ENCODE assay signal across 23 cellular contexts in the genomic region with DNA sequence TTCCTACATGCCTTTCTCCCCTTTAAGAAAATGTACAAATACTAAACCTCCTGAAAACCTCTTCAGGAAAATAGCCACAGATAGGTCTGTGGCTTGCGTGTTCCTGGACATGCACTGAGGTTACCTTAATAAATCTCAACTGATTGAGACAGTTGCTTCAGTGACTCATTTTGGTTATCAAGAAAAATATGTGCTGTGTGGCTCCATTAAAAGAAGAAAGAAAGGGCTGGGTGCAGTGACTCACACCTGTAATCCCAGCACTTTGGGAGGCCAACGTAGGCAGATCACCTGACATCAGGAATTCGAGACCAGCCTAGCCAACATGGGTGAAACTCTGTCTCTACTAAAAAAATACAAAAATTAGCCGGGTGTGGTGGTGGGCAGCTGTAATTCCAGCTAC. TPM values are rescaled to one million over a fixed set of nuclear protein-coding genes. Genes with fewer than 3 reads are reported as not detected.
A peak's percentile ranks its signal among the peaks of the same experiment; 100 is the strongest.
DNase-seq lines count a peak whose midpoint lies in the region; ATAC-seq, FAIRE-seq and TF ChIP-seq lines count a peak whose summit lies in the region.
"Had no signal": no experiment of that assay in that cellular context is flagged by ENCODE, and none has a peak within 500 bp of the region (broad histone marks: within the 10 kb centered on the region; RNA-seq: fewer than 3 reads in every experiment).

No MANE protein-coding gene starts in this region.

- peak overlapping the region; percentile 33 for H3K4me3 Mint-ChIP-seq in MCF 10A (ENCODE audit: unreplicated experiment)
- H3K4me3 Mint-ChIP-seq in T-cell = no peak overlapping the region
- H3K4me3 Mint-ChIP-seq: H9 had no signal

- intact Hi-C loops in MCF 10A (cut with micrococcal nuclease) = no loop called here
- intact Hi-C loops in breast epithelium (cut with DNase I; ENCODE audit: low total_unique reads) = no loop called here

- no TSS peak for BruUV-seq in MCF 10A (replicated peaks; lab: Mats Ljungman, UMichigan)

- dilution Hi-C loops in keratinocyte (cut with MboI; ENCODE audit: extremely low pct_ligation_motif_present, low sequenced_read_pairs) = no loop called here

- no peak overlapping the region for H3K27ac ChIP-seq in breast epithelium
- peak overlapping the region; percentile 82 for H3K27ac ChIP-seq in keratinocyte (ENCODE audit: control insufficient read depth, insufficient read depth, low read length)
- H3K27ac ChIP-seq: neutrophil, thoracic aorta had no signal

- CTCF ChIA-PET in MCF 10A (lab: Yijun Ruan, JAX) (interaction anchor here (0.6 to 2.4 kb wide), 5 partner anchors 12 to 358 kb away, joined by 3 to 9 read pairs (median 4); a partner anchor contains a TSS), T-cell (lab: Charles Lee) (no interaction called here)

- H3K9me3 Mint-ChIP-seq in MCF 10A (ENCODE audit: unreplicated experiment) (no peaks in the 10 kb centered on the region), T-cell (no peaks in the 10 kb centered on the region)
- H3K9me3 Mint-ChIP-seq: CD4-positive, alpha-beta memory T cell; H9; immature natural killer cell had no signal

- H3K27me3 Mint-ChIP-seq in MCF 10A (ENCODE audit: insufficient read depth, unreplicated experiment) = no peaks in the 10 kb centered on the region
- no peaks in the 10 kb centered on the region for H3K27me3 Mint-ChIP-seq in T-cell
- H3K27me3 Mint-ChIP-seq: CD4-positive, alpha-beta memory T cell had no signal

- FAIRE-seq in keratinocyte (lab: Jason Lieb, UNC) = peak; percentile 90
- FAIRE-seq: GM12878 had no signal

- H3K36me3 Mint-ChIP-seq in MCF 10A (ENCODE audit: insufficient read depth, unreplicated experiment) (no peaks in the 10 kb centered on the region), T-cell (no peaks in the 10 kb centered on the region)
- H3K36me3 Mint-ChIP-seq: CD4-positive, alpha-beta memory T cell; immature natural killer cell had no signal

- ATAC-seq in T-cell (replicated peaks in 1 of 4) (no peak), HG03196 (IDR thresholded peaks at IDR 0.05; ENCODE audit: unreplicated experiment) (no peak), HG02759 (IDR thresholded peaks at IDR 0.05; ENCODE audit: unreplicated experiment) (no peak)
- ATAC-seq: GM12878 had no signal

- H3K4me1 ChIP-seq in breast epithelium = no peaks in the 10 kb centered on the region
- H3K4me1 ChIP-seq in keratinocyte (ENCODE audit: control insufficient read depth, extremely low read depth, insufficient read depth, low read length) = peaks cover 50% of the 10 kb centered on the region

- H3K9me1 ChIP-seq in keratinocyte (ENCODE audit: control insufficient read depth, extremely low read depth, insufficient read depth, low read length) = no peaks in the 10 kb centered on the region

- TF ChIP-seq POLR2A in breast epithelium (IDR thresholded peaks at IDR 0.05) = no peak

- H2AFZ ChIP-seq in keratinocyte (ENCODE audit: control insufficient read depth, low read length) = no peak overlapping the region

- H3K27me3 ChIP-seq in breast epithelium (no peaks in the 10 kb centered on the region), keratinocyte (ENCODE audit: control insufficient read depth, extremely low read depth, insufficient read depth, low read length) (no peaks in the 10 kb centered on the region)
- H3K27me3 ChIP-seq: neutrophil had no signal

- H3K4me2 ChIP-seq in keratinocyte (ENCODE audit: control insufficient read depth, extremely low read depth, insufficient read depth, low read depth, low read length) = peak overlapping the region; percentile 68

- H4K20me1 ChIP-seq in keratinocyte (ENCODE audit: control insufficient read depth, extremely low read depth, insufficient read depth, low read length) = no peaks in the 10 kb centered on the region

- H3K9me3 ChIP-seq in breast epithelium = no peaks in the 10 kb centered on the region
- H3K9me3 ChIP-seq in keratinocyte (ENCODE audit: control insufficient read depth, low read depth, low read length) = no peaks in the 10 kb centered on the region
- H3K9me3 ChIP-seq: neutrophil, thoracic aorta had no signal

- peak overlapping the region; percentile 43 for H3K9ac ChIP-seq in keratinocyte (ENCODE audit: control insufficient read depth, extremely low read depth, insufficient read depth, low read length)

- no peak overlapping the region for H3K4me3 ChIP-seq in breast epithelium
- no peak overlapping the region for H3K4me3 ChIP-seq in keratinocyte (ENCODE audit: control insufficient read depth in 2 of 3, extremely low read depth in 1 of 3, insufficient read depth in 2 of 3, low read depth in 1 of 3, low read length in 3 of 3)
- H3K4me3 ChIP-seq: GM12878, thoracic aorta had no signal

- peak; percentile 71 for DNase-seq in MCF 10A (ENCODE audit: unreplicated experiment)
- no peak for DNase-seq in breast epithelium (ENCODE audit: low spot score in 2 of 2)
- no peak for DNase-seq in T-cell
- DNase-seq in keratinocyte (ENCODE audit: low read depth, low spot score) = no peak
- DNase-seq in germinal center (ENCODE audit: low spot score) = no peak
- no peak for DNase-seq in activated CD4-positive, alpha-beta T cell treated with anti-CD3 and anti-CD28 coated beads for 48 hours
- DNase-seq: ACHN; activated CD4-positive, alpha-beta T cell treated with anti-CD3 and anti-CD28 coated beads, Interleukin-2, amount 50 U/mL, for 4 hours; CD4-positive, alpha-beta memory T cell; H9; immature natural killer cell; Karpas-422; midbrain; NCI-H1436 treated with DMSO at 0.1 percent for 48 hours; NCI-H345; NK-92 treated with Interleukin-12 subunit alpha and Interleukin-12 subunit beta, amount 100 ng/mL, for 24 hours; SHP77; stimulated activated CD4-positive, alpha-beta T cell treated with anti-CD3 and anti-CD28 coated beads, Interleukin-4, amount 100 ng/mL, for 4 hours had no signal

- H3K4me1 Mint-ChIP-seq in MCF 10A (ENCODE audit: insufficient read depth, unreplicated experiment) = peaks cover 45% of the 10 kb centered on the region
- peaks cover 29 to 38% (median 33%) of the 10 kb centered on the region in 3 donors for H3K4me1 Mint-ChIP-seq in T-cell

- H3K27ac Mint-ChIP-seq in MCF 10A (ENCODE audit: low read depth, unreplicated experiment) = peak overlapping the region; percentile 37
- H3K27ac Mint-ChIP-seq in T-cell = peak overlapping the region; percentile 18 to 40
- H3K27ac Mint-ChIP-seq: H9, immature natural killer cell had no signal

- no peaks in the 10 kb centered on the region for H3K79me2 ChIP-seq in keratinocyte (ENCODE audit: control insufficient read depth, insufficient read depth, low read length)

- POLR2A ChIA-PET in MCF 10A (lab: Yijun Ruan, JAX) (interaction anchor here (1.1 to 4.2 kb wide), 4 partner anchors 29 to 337 kb away, joined by 3 to 19 read pairs (median 10); a partner anchor contains a TSS), T-cell (lab: Charles Lee) (no interaction called here)

- TF ChIP-seq CTCF in MCF 10A (IDR thresholded peaks at IDR 0.05; ENCODE audit: unreplicated experiment) (no peak), breast epithelium (IDR thresholded peaks at IDR 0.05) (no peak), keratinocyte (optimal IDR thresholded peaks at IDR 0.05 in 1 of 3, IDR thresholded peaks at IDR 0.05 in 1 of 3, conservative IDR thresholded peaks at IDR 0.05 in 1 of 3; ENCODE audit: extremely low read depth in 1 of 3, insufficient read depth in 2 of 3, low read length in 3 of 3) (no peak)

- no peaks in the 10 kb centered on the region for H3K36me3 ChIP-seq in breast epithelium
- H3K36me3 ChIP-seq in keratinocyte (ENCODE audit: control insufficient read depth in 2 of 2, extremely low read depth in 1 of 2, insufficient read depth in 2 of 2, low read length in 2 of 2) = no peaks in the 10 kb centered on the region
- H3K36me3 ChIP-seq: neutrophil, thoracic aorta had no signal

RNA-seq across cellular contexts. Expression of a gene that starts 27.1 kb away (rescaled TPM):
- total RNA-seq in MCF 10A (2022) (not detected in 2 replicates), breast epithelium (under 1 TPM in 1 of 3 donors, not detected in 2; under 0.01 TPM), T-cell (under 1 TPM in 1 of 5 donors, not detected in 4; 0.13 TPM)
- polyA plus RNA-seq in keratinocyte = 1.7 to 2.8 TPM (median 1.8 TPM) in 3 replicates
- 0.20 TPM for polyA plus RNA-seq in keratinocyte (2011; ENCODE audit: low read depth)
- polyA plus RNA-seq in keratinocyte (2011; cell fraction: cytosol; rRNA removed) = 1.3 and 3.0 TPM in 2 replicates
- 1.8 and 2.5 TPM in 2 replicates for polyA plus RNA-seq in keratinocyte (2011; cell fraction: nucleus; rRNA removed)
- 0.54 and 1.1 TPM in 2 replicates for polyA plus RNA-seq in keratinocyte (2012; ENCODE audit: low replicate concordance)
- 0.19 to 0.96 TPM in 2 of 3 replicates, not detected in the other for polyA minus RNA-seq in keratinocyte
- 0.96 TPM for polyA minus RNA-seq in keratinocyte (2011; cell fraction: cytosol; rRNA and poly(A)+ RNA removed)
- polyA minus RNA-seq in keratinocyte (2011; cell fraction: nucleus; rRNA and poly(A)+ RNA removed) = 1.2 and 2.2 TPM in 2 replicates
- total RNA-seq: CD4-positive, alpha-beta memory T cell; GM12878; thoracic aorta had no signal
- polyA plus RNA-seq: GM12878, immature natural killer cell had no signal

RNA-seq across cellular contexts. Expression of a gene that starts 51.7 kb away (rescaled TPM):
- 34.7 and 34.8 TPM in 2 replicates for total RNA-seq in MCF 10A (2022)
- total RNA-seq in breast epithelium = 100 to 1,000 TPM in 1 of 3 donors, 10 to 100 TPM in 2; 65.6 to 101 (median 75.4) TPM
- 100 to 1,000 TPM; 114 to 139 (median 123) TPM for total RNA-seq in T-cell
- polyA plus RNA-seq in keratinocyte = 40.5 to 68.0 TPM (median 47.1 TPM) in 3 replicates
- 33.8 TPM for polyA plus RNA-seq in keratinocyte (2011; ENCODE audit: low read depth)
- polyA plus RNA-seq in keratinocyte (2011; cell fraction: cytosol; rRNA removed) = 14.7 and 27.4 TPM in 2 replicates
- polyA plus RNA-seq in keratinocyte (2011; cell fraction: nucleus; rRNA removed) = 87.2 and 116 TPM in 2 replicates
- 44.1 and 71.2 TPM in 2 replicates for polyA plus RNA-seq in keratinocyte (2012; ENCODE audit: low replicate concordance)
- 14.3 to 51.5 TPM (median 30.2 TPM) in 3 replicates for polyA minus RNA-seq in keratinocyte
- polyA minus RNA-seq in keratinocyte (2011; cell fraction: cytosol; rRNA and poly(A)+ RNA removed) = 34.9 TPM
- 64.6 and 83.7 TPM in 2 replicates for polyA minus RNA-seq in keratinocyte (2011; cell fraction: nucleus; rRNA and poly(A)+ RNA removed)
